21 cellular contexts compared by ENCODE assay signal in genomic region chr16:17963185-17963836, GRCh38.
DNase-seq lines count a peak whose midpoint lies in the region; ATAC-seq and TF ChIP-seq lines count a peak whose summit lies in the region.
"Had no signal": no experiment of that assay in that cellular context is flagged by ENCODE, and none has a peak within 500 bp of the region (broad histone marks: within the 10 kb centered on the region; RNA-seq: fewer than 3 reads in every experiment).

No MANE protein-coding gene starts in this region.

- H3K4me3 Mint-ChIP-seq in naive B cell, result no peak overlapping the region
- H3K4me3 Mint-ChIP-seq: CD4-positive, CD25-positive, alpha-beta regulatory T cell; nephron; stimulated activated effector memory CD8-positive, alpha-beta T cell treated with anti-CD3 and anti-CD28 coated beads, Interleukin-12 subunit alpha, Interleukin-12 subunit beta, amount 100 ng/mL, for 72 hours; T-helper 17 cell had no signal

- no peak for TF ChIP-seq CTCF in GM20000 (IDR thresholded peaks at IDR 0.05; ENCODE audit: extremely low read depth, missing control alignments)

- peak; percentile 44 for ATAC-seq in GM18499 (IDR thresholded peaks at IDR 0.05; ENCODE audit: insufficient read depth, unreplicated experiment)
- peak; percentile 53 for ATAC-seq in HG03378 (IDR thresholded peaks at IDR 0.05; ENCODE audit: unreplicated experiment)
- peak; percentile 46 to 58 for ATAC-seq in naive B cell (ENCODE audit: low read depth in 2 of 2)
- ATAC-seq: heart left ventricle; left lobe of liver; stimulated activated effector memory CD8-positive, alpha-beta T cell treated with anti-CD3 and anti-CD28 coated beads, Interleukin-12 subunit alpha, Interleukin-12 subunit beta, amount 100 ng/mL, for 72 hours; T-helper 17 cell had no signal

- peaks cover 6 to 23% (median 11%) of the 10 kb centered on the region in 7 donors for H3K9me3 Mint-ChIP-seq in naive B cell

- peaks cover 0 to 7% (median 4%) of the 10 kb centered on the region in 3 donors for H3K27me3 Mint-ChIP-seq in naive B cell

- H3K36me3 Mint-ChIP-seq in naive B cell, result no peaks in the 10 kb centered on the region
- H3K36me3 Mint-ChIP-seq: CD4-positive, CD25-positive, alpha-beta regulatory T cell; stimulated activated effector memory CD8-positive, alpha-beta T cell treated with anti-CD3 and anti-CD28 coated beads, Interleukin-12 subunit alpha, Interleukin-12 subunit beta, amount 100 ng/mL, for 72 hours had no signal

- peak overlapping the region in 1 of 6 donors; percentile 62 for H3K27ac Mint-ChIP-seq in naive B cell
- H3K27ac Mint-ChIP-seq: CD4-positive, CD25-positive, alpha-beta regulatory T cell; nephron; stimulated activated effector memory CD8-positive, alpha-beta T cell treated with anti-CD3 and anti-CD28 coated beads, Interleukin-12 subunit alpha, Interleukin-12 subunit beta, amount 100 ng/mL, for 72 hours; T-helper 17 cell had no signal

- peaks cover 0 to 6% (median 5%) of the 10 kb centered on the region in 3 donors for H3K4me1 Mint-ChIP-seq in naive B cell
- H3K4me1 Mint-ChIP-seq: CD4-positive, CD25-positive, alpha-beta regulatory T cell; stimulated activated effector memory CD8-positive, alpha-beta T cell treated with anti-CD3 and anti-CD28 coated beads, Interleukin-12 subunit alpha, Interleukin-12 subunit beta, amount 100 ng/mL, for 72 hours; T-helper 17 cell had no signal

- DNase-seq in GM20000 (ENCODE audit: low spot score), result peak; percentile 29
- no peak for DNase-seq in naive B cell
- DNase-seq in NCI-H82 (lab: John Stamatoyannopoulos, UW), result no peak
- DNase-seq in activated effector memory CD4-positive, alpha-beta T cell treated with Interleukin-2 at 50 U/mL for 16 hours, result no peak
- DNase-seq in NCI-H69 (lab: John Stamatoyannopoulos, UW), result no peak
- DNase-seq: activated CD4-positive, alpha-beta T cell treated with anti-CD3 and anti-CD28 coated beads, Interleukin-2, amount 50 U/mL, for 4 hours; activated gamma-delta T cell; CD4-positive, CD25-positive, alpha-beta regulatory T cell; GF-D8; heart left ventricle; KBM-7; midbrain; NCI-H2029; NCI-H446; sigmoid colon; T-helper 17 cell had no signal
